In genomic region chr2:182372661-182373060, GRCh38 we compare ENCODE assay signal across 9 cellular contexts. TPM values are rescaled to one million over a fixed set of nuclear protein-coding genes. Genes with fewer than 3 reads are reported as not detected.
DNase-seq lines count a peak whose midpoint lies in the region; ATAC-seq and TF ChIP-seq lines count a peak whose summit lies in the region.
"Had no signal": no experiment of that assay in that cellular context is flagged by ENCODE, and none has a peak within 500 bp of the region (broad histone marks: within the 10 kb centered on the region; RNA-seq: fewer than 3 reads in every experiment).

No MANE protein-coding gene starts in this region.

- no peak for TF ChIP-seq CTCF in fibroblast of pulmonary artery (IDR thresholded peaks at IDR 0.05; ENCODE audit: low read length, missing control alignments)
- TF ChIP-seq CTCF in omental fat pad (IDR thresholded peaks at IDR 0.05) = no peak

- ATAC-seq in omental fat pad (ENCODE audit: low FRiP score) (peak; percentile 86), HG03108 (IDR thresholded peaks at IDR 0.05; ENCODE audit: unreplicated experiment) (no peak)

- H3K4me3 ChIP-seq in fibroblast of pulmonary artery (replicated peaks; ENCODE audit: low read depth, low read length) = no peak overlapping the region

- DNase-seq in AG08395 (ENCODE audit: low spot score) (peak; percentile 91), RPMI7951 (ENCODE audit: low read depth) (peak; percentile 90), fibroblast of pulmonary artery (ENCODE audit: low read depth) (peak; percentile 91), omental fat pad (ENCODE audit: low spot score) (no peak), NCI-H524 treated with DMSO at 0.1 percent for 48 hours (lab: John Stamatoyannopoulos, UW) (no peak)
- DNase-seq in activated CD4-positive, alpha-beta T cell treated with anti-CD3 and anti-CD28 coated beads, Interleukin-2, amount 50 U/mL, for 1 hour = no peak
- no peak for DNase-seq in activated naive CD4-positive, alpha-beta T cell (lab: John Stamatoyannopoulos, UW)
- DNase-seq: CD8-positive, alpha-beta memory T cell had no signal

RNA-seq across cellular contexts. Expression of gene PDE1A, which starts 54.2 kb away (rescaled TPM):
- total RNA-seq in RPMI7951 (2014; rRNA removed; shearing (Covaris generic)) = 0.36 TPM in 1 of 2 replicates, not detected in the other
- total RNA-seq in omental fat pad = 10 to 100 TPM in 2 of 4 donors, 1 to 10 TPM in 2; 7.9 to 28.2 (median 13.1) TPM
- total RNA-seq: CD8-positive, alpha-beta memory T cell had no signal

Comparison
In these comparisons a context has a peak if more than half of its experiments do, and no peak if none do; other contexts are left out.
1. DNase-seq: peak in AG08395 (single experiment), RPMI7951 (single experiment) and fibroblast of pulmonary artery (single experiment); none in omental fat pad (single experiment), NCI-H524 treated with DMSO at 0.1 percent for 48 hours (single experiment), activated CD4-positive, alpha-beta T cell treated with anti-CD3 and anti-CD28 coated beads, Interleukin-2, amount 50 U/mL, for 1 hour (single experiment) and activated naive CD4-positive, alpha-beta T cell (0 of 4).